ENCODE assay signal across 9 cellular contexts in genomic region chr3:50567011-50567385, GRCh38. TPM values are rescaled to one million over a fixed set of nuclear protein-coding genes. Genes with fewer than 3 reads are reported as not detected.
DNase-seq lines count a peak whose midpoint lies in the region; ATAC-seq and TF ChIP-seq lines count a peak whose summit lies in the region.
"Had no signal": no experiment of that assay in that cellular context is flagged by ENCODE, and none has a peak within 500 bp of the region (broad histone marks: within the 10 kb centered on the region; RNA-seq: fewer than 3 reads in every experiment).

No MANE protein-coding gene starts in this region.

- H3K9ac ChIP-seq in ES-I3 (ENCODE audit: low read depth, low read length): peak overlapping the region; percentile 72

- no peak for ATAC-seq in T-cell (replicated peaks in 1 of 4)

- peak overlapping the region; percentile 91 for H3K4me3 ChIP-seq in left ventricle myocardium inferior
- peak overlapping the region; percentile 57 for H3K4me3 ChIP-seq in skeletal muscle cell (ENCODE audit: low read depth, low read length)

- POLR2A ChIA-PET in T-cell (lab: Charles Lee): interaction anchor here (0.6 to 0.8 kb wide), 3 partner anchors 45 to 745 kb away, joined by 3 to 6 read pairs (median 3); partner anchors contain the start of gene CISH (in 1 of the 2)

- H3K36me3 Mint-ChIP-seq in T-cell: no peaks in the 10 kb centered on the region

- intact Hi-C loops in left ventricle myocardium inferior (cut with micrococcal nuclease) (no loop called here), head of caudate nucleus (cut with DNase I) (loop anchor here (5.0 kb wide), 2 partner anchors 205 to 815 kb away; no protein-coding TSS in a partner anchor)

- H3K27ac Mint-ChIP-seq in T-cell: peak overlapping the region in 1 of 2 donors; percentile 61

- H3K9me3 ChIP-seq in ES-I3 (ENCODE audit: control insufficient read depth, insufficient read depth, low read length): no peaks in the 10 kb centered on the region
- no peaks in the 10 kb centered on the region for H3K9me3 ChIP-seq in left ventricle myocardium inferior (replicated peaks)

- no peaks in the 10 kb centered on the region for H3K9me3 Mint-ChIP-seq in T-cell

- H3K4me1 ChIP-seq in ES-I3 (ENCODE audit: insufficient read depth, low read length): no peaks in the 10 kb centered on the region; the same call in 1 of the 2 replicates
- peaks cover 77% of the 10 kb centered on the region for H3K4me1 ChIP-seq in left ventricle myocardium inferior

- CTCF ChIA-PET in T-cell (lab: Charles Lee): interaction anchor here (0.6 to 6.3 kb wide), 10 partner anchors 22 to 1089 kb away, joined by 3 to 96 read pairs (median 5); partner anchors contain the start of genes CISH (in 2 of the 2) and MAPKAPK3 (in 1 of the 2)

- peaks cover 41 to 54% (median 48%) of the 10 kb centered on the region in 3 donors for H3K4me1 Mint-ChIP-seq in T-cell

- TF ChIP-seq CTCF in left ventricle myocardium inferior (IDR thresholded peaks at IDR 0.05; ENCODE audit: borderline replicate concordance): no peak

- H3K27ac ChIP-seq in left ventricle myocardium inferior (replicated peaks): peak overlapping the region; percentile 98

- DNase-seq in T-cell (no peak), left ventricle myocardium inferior (no peak), skeletal muscle cell (ENCODE audit: low read depth) (no peak), amniotic stem cell (lab: John Stamatoyannopoulos, UW) (no peak), middle frontal gyrus (ENCODE audit: extremely low spot score, low spot score) (no peak), head of caudate nucleus (no peak), NCI-H2196 (lab: John Stamatoyannopoulos, UW; ENCODE audit: unreplicated experiment) (no peak)
- DNase-seq: NCI-H524 treated with DMSO at 0.1 percent for 48 hours had no signal

- no peaks in the 10 kb centered on the region for H3K27me3 Mint-ChIP-seq in T-cell

- peak overlapping the region; percentile 84 to 90 (median 87) for H3K4me3 Mint-ChIP-seq in T-cell

- H3K36me3 ChIP-seq in ES-I3 (ENCODE audit: insufficient read depth, low read length) (no peaks in the 10 kb centered on the region), left ventricle myocardium inferior (no peaks in the 10 kb centered on the region)

- H3K27me3 ChIP-seq in left ventricle myocardium inferior (ENCODE audit: low read depth): no peaks in the 10 kb centered on the region

RNA-seq across cellular contexts. Expression of gene C3orf18, which starts 0.5 kb away (rescaled TPM):
- 10 to 100 TPM; 15.3 to 24.7 (median 19.5) TPM for total RNA-seq in T-cell
- 57.2 TPM for total RNA-seq in left ventricle myocardium inferior

RNA-seq across cellular contexts. Expression of gene HEMK1, which starts 2.3 kb away (rescaled TPM):
- total RNA-seq in T-cell: 10 to 100 TPM; 35.5 to 66.6 (median 42.0) TPM
- total RNA-seq in left ventricle myocardium inferior: 16.1 TPM

RNA-seq across cellular contexts. Expression of gene CISH, which starts 44.6 kb away (rescaled TPM):
- total RNA-seq in T-cell: 100 to 1,000 TPM in 3 of 5 donors, 10 to 100 TPM in 2; 37.4 to 217 (median 190) TPM
- 16.6 TPM for total RNA-seq in left ventricle myocardium inferior

RNA-seq across cellular contexts. Expression of gene MAPKAPK3, which starts 50.0 kb away (rescaled TPM):
- total RNA-seq in T-cell (10 to 100 TPM; 35.1 to 66.6 (median 53.0) TPM), left ventricle myocardium inferior (359 TPM)
